ENCODE assay signal across 21 cellular contexts in genomic region chr12:15918066-15918465, GRCh38.
"Had no signal": no experiment of that assay in that cellular context is flagged by ENCODE, and none has a peak within 500 bp of the region (broad histone marks: within the 10 kb centered on the region; RNA-seq: fewer than 3 reads in every experiment).

No MANE protein-coding gene starts in this region.

- H3K4me3 ChIP-seq: mucosa of descending colon, prostate gland, tibial nerve had no signal

- H3K36me3 Mint-ChIP-seq: activated naive CD4-positive, alpha-beta T cell treated with anti-CD3 and anti-CD28 coated beads, Interleukin-2, amount 10 ng/mL, durations not matched to agents 7 days and 5 days had no signal

- H3K4me1 ChIP-seq: foreskin keratinocyte, prostate gland had no signal

- H3K4me1 Mint-ChIP-seq: activated CD4-positive, alpha-beta memory T cell treated with anti-CD3 and anti-CD28 coated beads, Interleukin-2, amount 10 ng/mL, durations not matched to agents 7 days and 5 days; activated CD4-positive, alpha-beta T cell treated with anti-CD3 and anti-CD28 coated beads, Interleukin-2, amount 10 ng/mL, durations not matched to agents 24 days and 14 days; activated naive CD4-positive, alpha-beta T cell treated with anti-CD3 and anti-CD28 coated beads, Interleukin-2, amount 10 ng/mL, durations not matched to agents 7 days and 5 days had no signal

- H3K4me3 Mint-ChIP-seq: activated CD4-positive, alpha-beta memory T cell treated with anti-CD3 and anti-CD28 coated beads, Interleukin-2, amount 10 ng/mL, durations not matched to agents 7 days and 5 days; activated CD4-positive, alpha-beta T cell treated with anti-CD3 and anti-CD28 coated beads, Interleukin-2, amount 10 ng/mL, durations not matched to agents 24 days and 14 days; activated naive CD4-positive, alpha-beta T cell treated with anti-CD3 and anti-CD28 coated beads, Interleukin-2, amount 10 ng/mL, durations not matched to agents 7 days and 5 days; activated T-cell treated with anti-CD3 and anti-CD28 coated beads, Interleukin-2, amount 50 U/mL, for 72 hours; memory B cell; naive thymus-derived CD4-positive, alpha-beta T cell; stimulated activated naive CD8-positive, alpha-beta T cell treated with anti-CD3 and anti-CD28 coated beads, Interleukin-15, Interleukin-2, amounts not matched to agents 100 ng/mL and 50 ng/mL, for 24 hours; T-helper 17 cell had no signal

- H3K9me3 Mint-ChIP-seq: activated CD4-positive, alpha-beta memory T cell treated with anti-CD3 and anti-CD28 coated beads, Interleukin-2, amount 10 ng/mL, durations not matched to agents 7 days and 5 days; activated CD4-positive, alpha-beta T cell treated with anti-CD3 and anti-CD28 coated beads, Interleukin-2, amount 10 ng/mL, durations not matched to agents 24 days and 14 days; activated T-cell treated with anti-CD3 and anti-CD28 coated beads, Interleukin-2, amount 50 U/mL, for 72 hours; memory B cell; naive thymus-derived CD4-positive, alpha-beta T cell; stimulated activated naive CD8-positive, alpha-beta T cell treated with anti-CD3 and anti-CD28 coated beads, Interleukin-15, Interleukin-2, amounts not matched to agents 100 ng/mL and 50 ng/mL, for 24 hours had no signal

- H3K9me3 ChIP-seq: mucosa of descending colon, prostate gland, tibial nerve had no signal

- H3K27me3 Mint-ChIP-seq: activated CD4-positive, alpha-beta memory T cell treated with anti-CD3 and anti-CD28 coated beads, Interleukin-2, amount 10 ng/mL, durations not matched to agents 7 days and 5 days; activated CD4-positive, alpha-beta T cell treated with anti-CD3 and anti-CD28 coated beads, Interleukin-2, amount 10 ng/mL, durations not matched to agents 24 days and 14 days; activated naive CD4-positive, alpha-beta T cell treated with anti-CD3 and anti-CD28 coated beads, Interleukin-2, amount 10 ng/mL, durations not matched to agents 7 days and 5 days; memory B cell; naive thymus-derived CD4-positive, alpha-beta T cell; stimulated activated naive CD8-positive, alpha-beta T cell treated with anti-CD3 and anti-CD28 coated beads, Interleukin-15, Interleukin-2, amounts not matched to agents 100 ng/mL and 50 ng/mL, for 24 hours; T-helper 17 cell had no signal

- H3K27ac Mint-ChIP-seq: activated CD4-positive, alpha-beta memory T cell treated with anti-CD3 and anti-CD28 coated beads, Interleukin-2, amount 10 ng/mL, durations not matched to agents 7 days and 5 days; activated CD4-positive, alpha-beta T cell treated with anti-CD3 and anti-CD28 coated beads, Interleukin-2, amount 10 ng/mL, durations not matched to agents 24 days and 14 days; activated naive CD4-positive, alpha-beta T cell treated with anti-CD3 and anti-CD28 coated beads, Interleukin-2, amount 10 ng/mL, durations not matched to agents 7 days and 5 days; activated T-cell treated with anti-CD3 and anti-CD28 coated beads, Interleukin-2, amount 50 U/mL, for 72 hours; memory B cell; stimulated activated naive CD8-positive, alpha-beta T cell treated with anti-CD3 and anti-CD28 coated beads, Interleukin-15, Interleukin-2, amounts not matched to agents 100 ng/mL and 50 ng/mL, for 24 hours; T-helper 17 cell had no signal

- H3K27me3 ChIP-seq: foreskin keratinocyte, tibial nerve had no signal

- H3K27ac ChIP-seq: foreskin keratinocyte, prostate gland, tibial nerve had no signal

- ATAC-seq: activated CD4-positive, CD25-positive, alpha-beta regulatory T cell treated with anti-CD3 and anti-CD28 coated beads, Interleukin-2, amount 50 U/mL, for 24 hours; activated T-cell treated with anti-CD3 and anti-CD28 coated beads, Interleukin-2, amount 50 U/mL, for 72 hours; foreskin keratinocyte; mucosa of descending colon; naive thymus-derived CD4-positive, alpha-beta T cell; T-helper 17 cell had no signal

- H3K36me3 ChIP-seq: prostate gland had no signal

- DNase-seq: activated CD4-positive, alpha-beta memory T cell treated with anti-CD3 and anti-CD28 coated beads, Interleukin-2, amount 10 ng/mL, durations not matched to agents 7 days and 5 days; activated CD4-positive, alpha-beta T cell treated with anti-CD3 and anti-CD28 coated beads, Interleukin-2, amount 10 ng/mL, durations not matched to agents 24 days and 14 days; activated effector memory CD4-positive, alpha-beta T cell treated with Interleukin-2 at 50 U/mL for 16 hours; activated naive CD4-positive, alpha-beta T cell treated with anti-CD3 and anti-CD28 coated beads, Interleukin-2, amount 10 ng/mL, durations not matched to agents 7 days and 5 days; activated T-cell treated with anti-CD3 and anti-CD28 coated beads, Interleukin-2, amount 50 U/mL, for 72 hours; amygdala; erythroblast; foreskin keratinocyte; hypothalamus; mucosa of descending colon; naive thymus-derived CD4-positive, alpha-beta T cell; right cardiac atrium; stimulated activated CD4-positive, alpha-beta T cell treated with anti-CD3 and anti-CD28 coated beads, Interleukin-12 subunit alpha, Interleukin-12 subunit beta, amount 100 ng/mL, for 4 hours; stimulated activated CD4-positive, alpha-beta T cell treated with anti-CD3 and anti-CD28 coated beads, Interleukin-4, amount 100 ng/mL, for 4 hours; SW 1271; T-helper 17 cell had no signal
